1 cellular context compared by ENCODE assay signal in genomic region chr19:12881172-12881808, GRCh38.
TF ChIP-seq lines count a peak whose summit lies in the region.

Gene DNASE2 (minus strand): TSS chr19:12881449. CDS start chr19:12881375, 74 bp downstream.

TF ChIP-seq in Ishikawa, 13 proteins besides CTCF, POLR2A, EP300 and RAD21 (continued from another document):
- peak; percentile 67 for TF ChIP-seq USF1 (IDR thresholded peaks at IDR 0.05)
